ENCODE assay signal across 18 cellular contexts in genomic region chr5:84885479-84886258, GRCh38.
DNase-seq lines count a peak whose midpoint lies in the region; ATAC-seq and TF ChIP-seq lines count a peak whose summit lies in the region.
"Had no signal": no experiment of that assay in that cellular context is flagged by ENCODE, and none has a peak within 500 bp of the region (broad histone marks: within the 10 kb centered on the region; RNA-seq: fewer than 3 reads in every experiment).

No MANE protein-coding gene starts in this region.

- H3K9me3 Mint-ChIP-seq in MCF 10A (ENCODE audit: unreplicated experiment) = no peaks in the 10 kb centered on the region
- peaks cover under 1% of the 10 kb centered on the region for H3K9me3 Mint-ChIP-seq in activated T-helper 1 cell treated with anti-CD3 and anti-CD28 coated beads, Interleukin-12 subunit alpha, Interleukin-12 subunit beta, Interleukin-2, Interleukin-4 antibody, amounts not matched to agents 30 ng/mL and 10 ng/mL and 1 ng/mL, durations not matched to agents 14 hours and 24 hours and 36 hours
- peaks cover 13% of the 10 kb centered on the region for H3K9me3 Mint-ChIP-seq in activated T-cell treated with anti-CD3 and anti-CD28 coated beads, Interleukin-2, amount 50 U/mL, for 24 hours

- no peaks in the 10 kb centered on the region for H3K36me3 Mint-ChIP-seq in MCF 10A (ENCODE audit: insufficient read depth, unreplicated experiment)
- H3K36me3 Mint-ChIP-seq in activated T-helper 1 cell treated with anti-CD3 and anti-CD28 coated beads, Interleukin-12 subunit alpha, Interleukin-12 subunit beta, Interleukin-2, Interleukin-4 antibody, amounts not matched to agents 30 ng/mL and 10 ng/mL and 1 ng/mL, durations not matched to agents 14 hours and 24 hours and 36 hours (ENCODE audit: low read depth) = no peaks in the 10 kb centered on the region
- H3K36me3 Mint-ChIP-seq in activated T-cell treated with anti-CD3 and anti-CD28 coated beads, Interleukin-2, amount 50 U/mL, for 24 hours (ENCODE audit: low read depth) = no peaks in the 10 kb centered on the region
- H3K36me3 Mint-ChIP-seq: mesothelial cell of epicardium had no signal

- H3K9me3 ChIP-seq in breast epithelium (no peaks in the 10 kb centered on the region), left ventricle myocardium inferior (replicated peaks) (peaks cover 18% of the 10 kb centered on the region), thoracic aorta (no peaks in the 10 kb centered on the region)
- H3K9me3 ChIP-seq: A549, HAP-1, pancreas, SJCRH30 had no signal

- no peaks in the 10 kb centered on the region for H3K27me3 ChIP-seq in breast epithelium
- H3K27me3 ChIP-seq in left ventricle myocardium inferior (ENCODE audit: low read depth) = no peaks in the 10 kb centered on the region
- no peaks in the 10 kb centered on the region for H3K27me3 ChIP-seq in thoracic aorta (replicated peaks; ENCODE audit: insufficient read depth)
- H3K27me3 ChIP-seq: pancreas, SJCRH30 had no signal

- CTCF ChIA-PET in MCF 10A (lab: Yijun Ruan, JAX) = no interaction called here

- H3K27me3 Mint-ChIP-seq in MCF 10A (ENCODE audit: insufficient read depth, unreplicated experiment) = no peaks in the 10 kb centered on the region
- no peaks in the 10 kb centered on the region for H3K27me3 Mint-ChIP-seq in activated T-helper 1 cell treated with anti-CD3 and anti-CD28 coated beads, Interleukin-12 subunit alpha, Interleukin-12 subunit beta, Interleukin-2, Interleukin-4 antibody, amounts not matched to agents 30 ng/mL and 10 ng/mL and 1 ng/mL, durations not matched to agents 14 hours and 24 hours and 36 hours (ENCODE audit: insufficient read depth)
- H3K27me3 Mint-ChIP-seq in activated T-cell treated with anti-CD3 and anti-CD28 coated beads, Interleukin-2, amount 50 U/mL, for 24 hours = no peaks in the 10 kb centered on the region

- intact Hi-C loops in MCF 10A (cut with micrococcal nuclease) = no loop called here
- intact Hi-C loops in breast epithelium (cut with DNase I; ENCODE audit: low total_unique reads) = no loop called here
- intact Hi-C loops in left ventricle myocardium inferior (cut with micrococcal nuclease) = no loop called here
- intact Hi-C loops in activated T-helper 1 cell treated with anti-CD3 and anti-CD28 coated beads, Interleukin-12 subunit alpha, Interleukin-12 subunit beta, Interleukin-2, Interleukin-4 antibody, amounts not matched to agents 30 ng/mL and 10 ng/mL and 1 ng/mL, durations not matched to agents 14 hours and 24 hours and 36 hours (cut with micrococcal nuclease) = no loop called here

- H3K27ac Mint-ChIP-seq in MCF 10A (ENCODE audit: low read depth, unreplicated experiment) = no peak overlapping the region
- no peak overlapping the region for H3K27ac Mint-ChIP-seq in activated T-helper 1 cell treated with anti-CD3 and anti-CD28 coated beads, Interleukin-12 subunit alpha, Interleukin-12 subunit beta, Interleukin-2, Interleukin-4 antibody, amounts not matched to agents 30 ng/mL and 10 ng/mL and 1 ng/mL, durations not matched to agents 14 hours and 24 hours and 36 hours
- no peak overlapping the region for H3K27ac Mint-ChIP-seq in activated T-cell treated with anti-CD3 and anti-CD28 coated beads, Interleukin-2, amount 50 U/mL, for 24 hours
- H3K27ac Mint-ChIP-seq: activated CD8-positive, alpha-beta T cell treated with anti-CD3 and anti-CD28 coated beads, Interleukin-2, amount 10 ng/mL, durations not matched to agents 7 days and 5 days had no signal

- POLR2A ChIA-PET in MCF 10A (lab: Yijun Ruan, JAX) = no interaction called here

- H3K4me1 ChIP-seq in breast epithelium = no peaks in the 10 kb centered on the region
- peaks cover 17% of the 10 kb centered on the region for H3K4me1 ChIP-seq in left ventricle myocardium inferior
- H3K4me1 ChIP-seq in thoracic aorta (ENCODE audit: control insufficient read depth in 1 of 2, low read depth in 2 of 2) = peaks cover 5 to 16% of the 10 kb centered on the region in 2 donors
- H3K4me1 ChIP-seq: A549, HAP-1, pancreas, SJCRH30 had no signal

- no peak for ATAC-seq in thoracic aorta (ENCODE audit: insufficient number of reproducible peaks, low FRiP score, low read depth)
- no peak for ATAC-seq in GM21717 (IDR thresholded peaks at IDR 0.05; ENCODE audit: unreplicated experiment)
- ATAC-seq: A549; activated CD8-positive, alpha-beta T cell treated with anti-CD3 and anti-CD28 coated beads, Interleukin-2, amount 10 ng/mL, durations not matched to agents 7 days and 5 days; pancreas had no signal

- no peaks in the 10 kb centered on the region for H3K4me1 Mint-ChIP-seq in MCF 10A (ENCODE audit: insufficient read depth, unreplicated experiment)
- no peaks in the 10 kb centered on the region for H3K4me1 Mint-ChIP-seq in activated T-helper 1 cell treated with anti-CD3 and anti-CD28 coated beads, Interleukin-12 subunit alpha, Interleukin-12 subunit beta, Interleukin-2, Interleukin-4 antibody, amounts not matched to agents 30 ng/mL and 10 ng/mL and 1 ng/mL, durations not matched to agents 14 hours and 24 hours and 36 hours (ENCODE audit: low read depth)
- no peaks in the 10 kb centered on the region for H3K4me1 Mint-ChIP-seq in activated T-cell treated with anti-CD3 and anti-CD28 coated beads, Interleukin-2, amount 50 U/mL, for 24 hours (ENCODE audit: low read depth)

- H3K27ac ChIP-seq in breast epithelium = no peak overlapping the region
- H3K27ac ChIP-seq in left ventricle myocardium inferior (replicated peaks) = peak overlapping the region; percentile 69
- H3K27ac ChIP-seq in thoracic aorta = peak overlapping the region; percentile 43 to 68
- H3K27ac ChIP-seq: A549, pancreas, SJCRH30 had no signal

- TF ChIP-seq POLR2A in breast epithelium (IDR thresholded peaks at IDR 0.05) = no peak

- H3K4me3 Mint-ChIP-seq in MCF 10A (ENCODE audit: unreplicated experiment) = no peak overlapping the region
- no peak overlapping the region for H3K4me3 Mint-ChIP-seq in activated T-helper 1 cell treated with anti-CD3 and anti-CD28 coated beads, Interleukin-12 subunit alpha, Interleukin-12 subunit beta, Interleukin-2, Interleukin-4 antibody, amounts not matched to agents 30 ng/mL and 10 ng/mL and 1 ng/mL, durations not matched to agents 14 hours and 24 hours and 36 hours
- no peak overlapping the region for H3K4me3 Mint-ChIP-seq in activated T-cell treated with anti-CD3 and anti-CD28 coated beads, Interleukin-2, amount 50 U/mL, for 24 hours
- H3K4me3 Mint-ChIP-seq: activated CD8-positive, alpha-beta T cell treated with anti-CD3 and anti-CD28 coated beads, Interleukin-2, amount 10 ng/mL, durations not matched to agents 7 days and 5 days; mesothelial cell of epicardium had no signal

- TF ChIP-seq CTCF in MCF 10A (IDR thresholded peaks at IDR 0.05; ENCODE audit: unreplicated experiment) = no peak
- no peak for TF ChIP-seq CTCF in breast epithelium (IDR thresholded peaks at IDR 0.05)
- TF ChIP-seq CTCF in left ventricle myocardium inferior (IDR thresholded peaks at IDR 0.05; ENCODE audit: borderline replicate concordance) = no peak
- TF ChIP-seq CTCF in thoracic aorta (IDR thresholded peaks at IDR 0.05) = no peak

- H3K36me3 ChIP-seq in breast epithelium (no peaks in the 10 kb centered on the region), left ventricle myocardium inferior (no peaks in the 10 kb centered on the region), thoracic aorta (no peaks in the 10 kb centered on the region)
- H3K36me3 ChIP-seq: HAP-1, pancreas, SJCRH30 had no signal

- DNase-seq in MCF 10A (ENCODE audit: unreplicated experiment) (peak; percentile 10), breast epithelium (ENCODE audit: low spot score in 2 of 2) (no peak), cerebellar cortex (ENCODE audit: low spot score) (peak; percentile 9), left ventricle myocardium inferior (peak; percentile 54), thoracic aorta (ENCODE audit: low spot score) (peak; percentile 35)
- no peak for DNase-seq in activated T-helper 1 cell treated with anti-CD3 and anti-CD28 coated beads, Interleukin-12 subunit alpha, Interleukin-12 subunit beta, Interleukin-2, Interleukin-4 antibody, amounts not matched to agents 30 ng/mL and 10 ng/mL and 1 ng/mL, durations not matched to agents 14 hours and 24 hours and 36 hours (ENCODE audit: low spot score)
- DNase-seq in activated T-cell treated with anti-CD3 and anti-CD28 coated beads, Interleukin-2, amount 50 U/mL, for 24 hours = no peak
- DNase-seq: activated CD8-positive, alpha-beta T cell treated with anti-CD3 and anti-CD28 coated beads, Interleukin-2, amount 10 ng/mL, durations not matched to agents 7 days and 5 days; activated gamma-delta T cell; central memory CD4-positive, alpha-beta T cell; NCI-H2029 treated with DMSO at 0.1 percent for 48 hours; pancreas; SJCRH30; substantia nigra had no signal

- H3K4me3 ChIP-seq in breast epithelium (no peak overlapping the region), left ventricle myocardium inferior (no peak overlapping the region), thoracic aorta (no peak overlapping the region)
- H3K4me3 ChIP-seq: A549, HAP-1, pancreas, SJCRH30 had no signal

- no TSS peak for BruUV-seq in MCF 10A (replicated peaks; lab: Mats Ljungman, UMichigan)

Comparison
In these comparisons a context has a peak if more than half of its experiments do, and no peak if none do; other contexts are left out.
1. DNase-seq: peak in MCF 10A (single experiment), cerebellar cortex (single experiment), left ventricle myocardium inferior (single experiment) and thoracic aorta (single experiment); none in breast epithelium (0 of 2), activated T-helper 1 cell treated with anti-CD3 and anti-CD28 coated beads, Interleukin-12 subunit alpha, Interleukin-12 subunit beta, Interleukin-2, Interleukin-4 antibody, amounts not matched to agents 30 ng/mL and 10 ng/mL and 1 ng/mL, durations not matched to agents 14 hours and 24 hours and 36 hours (single experiment) and activated T-cell treated with anti-CD3 and anti-CD28 coated beads, Interleukin-2, amount 50 U/mL, for 24 hours (single experiment).
2. H3K27ac ChIP-seq: peak in left ventricle myocardium inferior (single experiment) and thoracic aorta (2 of 2); none in breast epithelium (0 of 2).